8 cellular contexts compared by ENCODE assay signal in the genomic region with DNA sequence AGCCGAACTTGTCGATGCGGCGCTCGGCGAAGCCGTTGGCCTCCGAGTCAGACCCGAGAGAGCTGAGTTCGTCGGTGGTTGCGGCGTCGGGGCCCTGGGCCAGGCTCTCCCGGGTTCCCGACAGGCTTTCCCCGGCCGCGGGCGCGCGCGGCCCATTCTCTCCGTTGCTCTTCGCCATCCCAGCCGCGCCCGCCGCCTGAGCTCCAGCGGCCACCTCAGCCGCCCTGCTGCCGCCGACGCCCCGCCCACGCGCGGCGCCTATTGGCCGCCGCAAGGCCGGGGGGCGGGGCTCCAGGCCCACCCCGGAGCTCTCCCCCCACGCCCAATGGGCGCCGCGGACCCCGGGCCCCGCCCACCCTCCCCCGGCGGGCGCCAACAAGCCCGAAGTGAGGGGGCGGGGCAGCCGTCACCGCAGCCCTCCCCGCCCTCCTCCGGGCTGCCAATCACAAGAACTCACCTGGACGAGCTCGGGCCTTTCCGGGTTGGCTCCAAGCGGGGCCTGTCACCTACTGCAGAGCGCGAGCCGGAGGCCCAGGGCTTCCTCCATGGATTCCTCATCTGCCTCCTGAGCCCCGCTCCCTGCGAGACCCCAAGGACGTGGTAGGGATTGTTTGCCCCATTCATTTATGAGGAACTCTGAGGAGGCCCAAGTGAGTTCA. TPM values are rescaled to one million over a fixed set of nuclear protein-coding genes. Genes with fewer than 3 reads are reported as not detected.
DNase-seq lines count a peak whose midpoint lies in the region; ATAC-seq and TF ChIP-seq lines count a peak whose summit lies in the region.

A gene with protein sequence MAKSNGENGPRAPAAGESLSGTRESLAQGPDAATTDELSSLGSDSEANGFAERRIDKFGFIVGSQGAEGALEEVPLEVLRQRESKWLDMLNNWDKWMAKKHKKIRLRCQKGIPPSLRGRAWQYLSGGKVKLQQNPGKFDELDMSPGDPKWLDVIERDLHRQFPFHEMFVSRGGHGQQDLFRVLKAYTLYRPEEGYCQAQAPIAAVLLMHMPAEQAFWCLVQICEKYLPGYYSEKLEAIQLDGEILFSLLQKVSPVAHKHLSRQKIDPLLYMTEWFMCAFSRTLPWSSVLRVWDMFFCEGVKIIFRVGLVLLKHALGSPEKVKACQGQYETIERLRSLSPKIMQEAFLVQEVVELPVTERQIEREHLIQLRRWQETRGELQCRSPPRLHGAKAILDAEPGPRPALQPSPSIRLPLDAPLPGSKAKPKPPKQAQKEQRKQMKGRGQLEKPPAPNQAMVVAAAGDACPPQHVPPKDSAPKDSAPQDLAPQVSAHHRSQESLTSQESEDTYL (minus strand): TSS at position 238 of the 659 bp plus-strand sequence. CDS start 60 bp downstream, at position 178.

- peaks cover 52% of the 10 kb centered on the region for H3K4me1 Mint-ChIP-seq in HFFc6 (ENCODE audit: low read depth)

- TF ChIP-seq CTCF in GM06990 (IDR thresholded peaks at IDR 0.05; ENCODE audit: insufficient read depth, low read length, poor library complexity, severe bottlenecking) (no peak), HFFc6 (IDR thresholded peaks at IDR 0.05) (no peak), NB4 (IDR thresholded peaks at IDR 0.05; ENCODE audit: low read depth, low read length) (no peak)

- DNase-seq in GM06990 (ENCODE audit: extremely low read depth, insufficient read length) (peak; percentile 96), HFFc6 (peak; percentile 44), NB4 (ENCODE audit: low read depth) (peak; percentile 91), globus pallidus (ENCODE audit: low spot score) (peak; percentile 85), nucleus accumbens (lab: John Stamatoyannopoulos, UW) (peak in 55 of 56 donors; percentile 24 to 87 (median 72)), substantia nigra (lab: John Stamatoyannopoulos, UW) (peak in 47 of 49 donors; percentile 31 to 93 (median 66))
- peak; percentile 94 for DNase-seq in activated naive CD4-positive, alpha-beta T cell treated with anti-CD3 and anti-CD28 coated beads, Interleukin-2, amount 50 U/mL, for 16 hours

- no peaks in the 10 kb centered on the region for H3K9me3 Mint-ChIP-seq in HFFc6

- H3K27me3 ChIP-seq in GM06990 (replicated peaks; ENCODE audit: control insufficient read depth, insufficient read depth, low read length), result no peaks in the 10 kb centered on the region

- peak within 1 kb of the TSS; percentile 86 for H3K27ac Mint-ChIP-seq in HFFc6

- peak within 1 kb of the TSS; percentile 78 for H3K4me3 ChIP-seq in GM06990 (replicated peaks; ENCODE audit: low read depth, low read length)
- H3K4me3 ChIP-seq in NB4 (ENCODE audit: low read depth, low read length), result peak within 1 kb of the TSS; percentile 58

- peak; percentile 86 for ATAC-seq in SK-N-SH treated with all-trans-retinoic acid at 6 μM for 48 hours

- peaks cover 7% of the 10 kb centered on the region for H3K36me3 ChIP-seq in GM06990 (ENCODE audit: control insufficient read depth, insufficient read depth, low read length)

- peak; percentile 40 for TF ChIP-seq POLR2A in NB4 (IDR thresholded peaks at IDR 0.05; ENCODE audit: extremely low read depth, insufficient read length)

- peak within 1 kb of the TSS; percentile 72 for H3K27ac ChIP-seq in substantia nigra (ENCODE audit: low read depth, low read length, poor library complexity, severe bottlenecking)

- peaks cover 10% of the 10 kb centered on the region for H3K36me3 Mint-ChIP-seq in HFFc6 (ENCODE audit: low read depth)

- H3K4me3 Mint-ChIP-seq in HFFc6, result peak within 1 kb of the TSS; percentile 87

- H3K27me3 Mint-ChIP-seq in HFFc6 (ENCODE audit: insufficient read depth), result no peaks in the 10 kb centered on the region; the same call in 1 of the 2 replicates

TF ChIP-seq in SK-N-SH treated with all-trans-retinoic acid at 6 μM for 48 hours, 23 proteins besides CTCF, POLR2A, EP300 and RAD21 (continues in another document):
- TF ChIP-seq SNAI2 (CRISPR knock-in tag; IDR thresholded peaks at IDR 0.05), result no peak
- no peak for TF ChIP-seq ZC3H10 (CRISPR knock-in tag; IDR thresholded peaks at IDR 0.05)
- TF ChIP-seq, protein P1, sequence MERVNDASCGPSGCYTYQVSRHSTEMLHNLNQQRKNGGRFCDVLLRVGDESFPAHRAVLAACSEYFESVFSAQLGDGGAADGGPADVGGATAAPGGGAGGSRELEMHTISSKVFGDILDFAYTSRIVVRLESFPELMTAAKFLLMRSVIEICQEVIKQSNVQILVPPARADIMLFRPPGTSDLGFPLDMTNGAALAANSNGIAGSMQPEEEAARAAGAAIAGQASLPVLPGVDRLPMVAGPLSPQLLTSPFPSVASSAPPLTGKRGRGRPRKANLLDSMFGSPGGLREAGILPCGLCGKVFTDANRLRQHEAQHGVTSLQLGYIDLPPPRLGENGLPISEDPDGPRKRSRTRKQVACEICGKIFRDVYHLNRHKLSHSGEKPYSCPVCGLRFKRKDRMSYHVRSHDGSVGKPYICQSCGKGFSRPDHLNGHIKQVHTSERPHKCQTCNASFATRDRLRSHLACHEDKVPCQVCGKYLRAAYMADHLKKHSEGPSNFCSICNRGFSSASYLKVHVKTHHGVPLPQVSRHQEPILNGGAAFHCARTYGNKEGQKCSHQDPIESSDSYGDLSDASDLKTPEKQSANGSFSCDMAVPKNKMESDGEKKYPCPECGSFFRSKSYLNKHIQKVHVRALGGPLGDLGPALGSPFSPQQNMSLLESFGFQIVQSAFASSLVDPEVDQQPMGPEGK (CRISPR knock-in tag; IDR thresholded peaks at IDR 0.05; ENCODE audit: borderline replicate concordance), result no peak
- no peak for TF ChIP-seq ZNF565 (CRISPR knock-in tag; conservative IDR thresholded peaks at IDR 0.05; ENCODE audit: low read depth)
- TF ChIP-seq, protein P2, sequence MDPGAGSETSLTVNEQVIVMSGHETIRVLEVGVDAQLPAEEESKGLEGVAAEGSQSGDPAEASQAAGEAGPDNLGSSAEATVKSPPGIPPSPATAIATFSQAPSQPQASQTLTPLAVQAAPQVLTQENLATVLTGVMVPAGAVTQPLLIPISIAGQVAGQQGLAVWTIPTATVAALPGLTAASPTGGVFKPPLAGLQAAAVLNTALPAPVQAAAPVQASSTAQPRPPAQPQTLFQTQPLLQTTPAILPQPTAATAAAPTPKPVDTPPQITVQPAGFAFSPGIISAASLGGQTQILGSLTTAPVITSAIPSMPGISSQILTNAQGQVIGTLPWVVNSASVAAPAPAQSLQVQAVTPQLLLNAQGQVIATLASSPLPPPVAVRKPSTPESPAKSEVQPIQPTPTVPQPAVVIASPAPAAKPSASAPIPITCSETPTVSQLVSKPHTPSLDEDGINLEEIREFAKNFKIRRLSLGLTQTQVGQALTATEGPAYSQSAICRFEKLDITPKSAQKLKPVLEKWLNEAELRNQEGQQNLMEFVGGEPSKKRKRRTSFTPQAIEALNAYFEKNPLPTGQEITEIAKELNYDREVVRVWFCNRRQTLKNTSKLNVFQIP (CRISPR knock-in tag; IDR thresholded peaks at IDR 0.05; ENCODE audit: borderline replicate concordance, low read depth), result no peak
- TF ChIP-seq CSDC2 (CRISPR knock-in tag; IDR thresholded peaks at IDR 0.05), result no peak
- TF ChIP-seq, protein P3, sequence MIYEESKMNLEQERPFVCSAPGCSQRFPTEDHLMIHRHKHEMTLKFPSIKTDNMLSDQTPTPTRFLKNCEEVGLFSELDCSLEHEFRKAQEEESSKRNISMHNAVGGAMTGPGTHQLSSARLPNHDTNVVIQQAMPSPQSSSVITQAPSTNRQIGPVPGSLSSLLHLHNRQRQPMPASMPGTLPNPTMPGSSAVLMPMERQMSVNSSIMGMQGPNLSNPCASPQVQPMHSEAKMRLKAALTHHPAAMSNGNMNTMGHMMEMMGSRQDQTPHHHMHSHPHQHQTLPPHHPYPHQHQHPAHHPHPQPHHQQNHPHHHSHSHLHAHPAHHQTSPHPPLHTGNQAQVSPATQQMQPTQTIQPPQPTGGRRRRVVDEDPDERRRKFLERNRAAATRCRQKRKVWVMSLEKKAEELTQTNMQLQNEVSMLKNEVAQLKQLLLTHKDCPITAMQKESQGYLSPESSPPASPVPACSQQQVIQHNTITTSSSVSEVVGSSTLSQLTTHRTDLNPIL (CRISPR knock-in tag; IDR thresholded peaks at IDR 0.05; ENCODE audit: low read depth), result no peak
- no peak for TF ChIP-seq GLIS3 (CRISPR knock-in tag; IDR thresholded peaks at IDR 0.05)
- TF ChIP-seq, protein P4, sequence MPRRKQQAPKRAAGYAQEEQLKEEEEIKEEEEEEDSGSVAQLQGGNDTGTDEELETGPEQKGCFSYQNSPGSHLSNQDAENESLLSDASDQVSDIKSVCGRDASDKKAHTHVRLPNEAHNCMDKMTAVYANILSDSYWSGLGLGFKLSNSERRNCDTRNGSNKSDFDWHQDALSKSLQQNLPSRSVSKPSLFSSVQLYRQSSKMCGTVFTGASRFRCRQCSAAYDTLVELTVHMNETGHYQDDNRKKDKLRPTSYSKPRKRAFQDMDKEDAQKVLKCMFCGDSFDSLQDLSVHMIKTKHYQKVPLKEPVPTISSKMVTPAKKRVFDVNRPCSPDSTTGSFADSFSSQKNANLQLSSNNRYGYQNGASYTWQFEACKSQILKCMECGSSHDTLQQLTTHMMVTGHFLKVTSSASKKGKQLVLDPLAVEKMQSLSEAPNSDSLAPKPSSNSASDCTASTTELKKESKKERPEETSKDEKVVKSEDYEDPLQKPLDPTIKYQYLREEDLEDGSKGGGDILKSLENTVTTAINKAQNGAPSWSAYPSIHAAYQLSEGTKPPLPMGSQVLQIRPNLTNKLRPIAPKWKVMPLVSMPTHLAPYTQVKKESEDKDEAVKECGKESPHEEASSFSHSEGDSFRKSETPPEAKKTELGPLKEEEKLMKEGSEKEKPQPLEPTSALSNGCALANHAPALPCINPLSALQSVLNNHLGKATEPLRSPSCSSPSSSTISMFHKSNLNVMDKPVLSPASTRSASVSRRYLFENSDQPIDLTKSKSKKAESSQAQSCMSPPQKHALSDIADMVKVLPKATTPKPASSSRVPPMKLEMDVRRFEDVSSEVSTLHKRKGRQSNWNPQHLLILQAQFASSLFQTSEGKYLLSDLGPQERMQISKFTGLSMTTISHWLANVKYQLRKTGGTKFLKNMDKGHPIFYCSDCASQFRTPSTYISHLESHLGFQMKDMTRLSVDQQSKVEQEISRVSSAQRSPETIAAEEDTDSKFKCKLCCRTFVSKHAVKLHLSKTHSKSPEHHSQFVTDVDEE (CRISPR knock-in tag; IDR thresholded peaks at IDR 0.05), result no peak
- no peak for TF ChIP-seq ISL1 (CRISPR knock-in tag; IDR thresholded peaks at IDR 0.05)
- no peak for TF ChIP-seq BACH2 (CRISPR knock-in tag; IDR thresholded peaks at IDR 0.05; ENCODE audit: borderline replicate concordance)
- TF ChIP-seq ZNF70 (CRISPR knock-in tag; IDR thresholded peaks at IDR 0.05), result no peak
- TF ChIP-seq PPARA (CRISPR knock-in tag; IDR thresholded peaks at IDR 0.05; ENCODE audit: borderline replicate concordance), result no peak
- no peak for TF ChIP-seq ZFP30 (CRISPR knock-in tag; IDR thresholded peaks at IDR 0.05)
- no peak for TF ChIP-seq ZFP3 (CRISPR knock-in tag; IDR thresholded peaks at IDR 0.05)
- no peak for TF ChIP-seq ARNTL (CRISPR knock-in tag; IDR thresholded peaks at IDR 0.05; ENCODE audit: borderline replicate concordance, low read depth)
- TF ChIP-seq ESRRG (CRISPR knock-in tag; IDR thresholded peaks at IDR 0.05), result no peak

RNA-seq across cellular contexts. Expression of the gene that starts here (rescaled TPM):
- total RNA-seq in HFFc6 (2021; fragmentation: NEBNext Ultra II Directional; extraction: Animal tissue kit (Norgen Biotek cat#: 25700)), result 10 to 100 TPM; 15.6 to 20.6 (median 16.7) TPM

Comparison
In these comparisons a context has a peak if more than half of its experiments do, and no peak if none do; other contexts are left out.
1. Peak in every context shown above with its lines: DNase-seq, ATAC-seq, H3K4me3 ChIP-seq and H3K27ac ChIP-seq.
2. DNase-seq: peak in every context shown above with its lines; median percentile 96 in GM06990; 94 in activated naive CD4-positive, alpha-beta T cell treated with anti-CD3 and anti-CD28 coated beads, Interleukin-2, amount 50 U/mL, for 16 hours; 91 in NB4; 85 in globus pallidus; 72 in nucleus accumbens; 66 in substantia nigra; 44 in HFFc6.